8 cellular contexts compared by ENCODE assay signal in genomic region chr17:38751803-38752118, GRCh38.
DNase-seq lines count a peak whose midpoint lies in the region; ATAC-seq and TF ChIP-seq lines count a peak whose summit lies in the region.

No MANE protein-coding gene starts in this region.

- no peaks in the 10 kb centered on the region for H3K27me3 Mint-ChIP-seq in nephron progenitor cell (ENCODE audit: low read depth, poor library complexity)
- peaks cover 27% of the 10 kb centered on the region for H3K27me3 Mint-ChIP-seq in stimulated activated naive CD8-positive, alpha-beta T cell treated with anti-CD3 and anti-CD28 coated beads, Interleukin-15, Interleukin-2, amounts not matched to agents 100 ng/mL and 50 ng/mL, for 24 hours

- H3K9me3 Mint-ChIP-seq in nephron progenitor cell: no peaks in the 10 kb centered on the region
- H3K9me3 Mint-ChIP-seq in stimulated activated naive CD8-positive, alpha-beta T cell treated with anti-CD3 and anti-CD28 coated beads, Interleukin-15, Interleukin-2, amounts not matched to agents 100 ng/mL and 50 ng/mL, for 24 hours: no peaks in the 10 kb centered on the region

- peaks cover 40% of the 10 kb centered on the region for H3K4me1 Mint-ChIP-seq in nephron progenitor cell
- H3K4me1 Mint-ChIP-seq in stimulated activated naive CD8-positive, alpha-beta T cell treated with anti-CD3 and anti-CD28 coated beads, Interleukin-15, Interleukin-2, amounts not matched to agents 100 ng/mL and 50 ng/mL, for 24 hours (ENCODE audit: low read depth): peaks cover 55% of the 10 kb centered on the region

- peak; percentile 19 for ATAC-seq in GM19467 (IDR thresholded peaks at IDR 0.05; ENCODE audit: unreplicated experiment)

- peak overlapping the region; percentile 85 for H3K27ac Mint-ChIP-seq in nephron progenitor cell
- H3K27ac Mint-ChIP-seq in stimulated activated naive CD8-positive, alpha-beta T cell treated with anti-CD3 and anti-CD28 coated beads, Interleukin-15, Interleukin-2, amounts not matched to agents 100 ng/mL and 50 ng/mL, for 24 hours: peak overlapping the region; percentile 99

- H3K36me3 Mint-ChIP-seq in nephron progenitor cell (ENCODE audit: low read depth): peaks cover 19% of the 10 kb centered on the region
- H3K36me3 Mint-ChIP-seq in stimulated activated naive CD8-positive, alpha-beta T cell treated with anti-CD3 and anti-CD28 coated beads, Interleukin-15, Interleukin-2, amounts not matched to agents 100 ng/mL and 50 ng/mL, for 24 hours (ENCODE audit: low read depth): peaks cover 27% of the 10 kb centered on the region

- H3K4me3 ChIP-seq in AG10803 (ENCODE audit: low read length): peak overlapping the region; percentile 99

- no peak for TF ChIP-seq CTCF in AG10803 (conservative IDR thresholded peaks at IDR 0.05; ENCODE audit: low read length)
- no peak for TF ChIP-seq CTCF in nephron progenitor cell (IDR thresholded peaks at IDR 0.05)

- peak overlapping the region; percentile 98 for H3K4me3 Mint-ChIP-seq in nephron progenitor cell
- H3K4me3 Mint-ChIP-seq in stimulated activated naive CD8-positive, alpha-beta T cell treated with anti-CD3 and anti-CD28 coated beads, Interleukin-15, Interleukin-2, amounts not matched to agents 100 ng/mL and 50 ng/mL, for 24 hours: peak overlapping the region; percentile 98

- DNase-seq in AG10803 (ENCODE audit: low read depth) (peak; percentile 85), LoVo (ENCODE audit: low spot score) (peak; percentile 81), SHP77 (lab: John Stamatoyannopoulos, UW) (peak; percentile 64 to 73), activated gamma-delta T cell (lab: John Stamatoyannopoulos, UW) (peak; percentile 42), fibroblast of the conjunctiva (ENCODE audit: low read depth) (peak; percentile 79), nephron progenitor cell (peak; percentile 90)

Comparison
In these comparisons a context has a peak if more than half of its experiments do, and no peak if none do; other contexts are left out.
1. Peak in every context shown above with its lines: DNase-seq, ATAC-seq and H3K4me3 ChIP-seq.